11 cellular contexts compared by ENCODE assay signal in the genomic region with DNA sequence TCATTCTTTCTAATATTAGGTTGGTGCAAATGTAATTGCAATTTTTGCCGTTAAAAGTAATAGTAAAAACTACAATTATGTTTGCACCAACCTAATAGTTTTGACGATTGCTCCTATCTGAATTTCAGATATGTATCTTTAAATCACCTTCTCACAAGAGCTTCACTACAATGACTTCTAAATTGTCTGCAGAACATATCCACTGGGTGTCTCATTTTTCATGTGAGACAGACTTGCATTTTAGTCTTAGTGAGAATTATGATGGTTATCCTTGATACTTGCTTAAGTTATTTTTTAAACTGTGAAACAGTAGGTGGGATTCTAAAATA.
DNase-seq lines count a peak whose midpoint lies in the region; ATAC-seq and TF ChIP-seq lines count a peak whose summit lies in the region.
"Had no signal": no experiment of that assay in that cellular context is flagged by ENCODE, and none has a peak within 500 bp of the region (broad histone marks: within the 10 kb centered on the region; RNA-seq: fewer than 3 reads in every experiment).

No MANE protein-coding gene starts in this region.

- no peaks in the 10 kb centered on the region for H3K36me3 ChIP-seq in stomach
- no peaks in the 10 kb centered on the region for H3K36me3 ChIP-seq in OCI-LY7 (ENCODE audit: insufficient read depth, low read length)
- H3K36me3 ChIP-seq: vagina had no signal

- H3K27ac Mint-ChIP-seq in activated CD4-positive, alpha-beta T cell treated with anti-CD3 and anti-CD28 coated beads, Interleukin-2, amount 10 ng/mL, durations not matched to agents 7 days and 5 days = peak overlapping the region; percentile 85
- peak overlapping the region; percentile 48 for H3K27ac Mint-ChIP-seq in HFFc6
- H3K27ac Mint-ChIP-seq in natural killer cell treated with Interleukin-12 subunit alpha and Interleukin-12 subunit beta and Interleukin-15 and Interleukin-18, amount 100 ng/mL, for 72 hours = peak overlapping the region; percentile 15 to 45

- 64 to 94% (median 88%) methylated on average over 2 of the region's 2 CpGs for WGBS in stomach, 5 donors

- H3K4me2 ChIP-seq in OCI-LY7 (ENCODE audit: low read length) = no peak overlapping the region

- no peaks in the 10 kb centered on the region for H3K79me2 ChIP-seq in OCI-LY7 (ENCODE audit: insufficient read depth, low read depth, low read length)

- peaks cover 15% of the 10 kb centered on the region for H3K36me3 Mint-ChIP-seq in activated CD4-positive, alpha-beta T cell treated with anti-CD3 and anti-CD28 coated beads, Interleukin-2, amount 10 ng/mL, durations not matched to agents 7 days and 5 days (ENCODE audit: low read depth)
- peaks cover 4% of the 10 kb centered on the region; the same call in 1 of the 2 replicates for H3K36me3 Mint-ChIP-seq in HFFc6 (ENCODE audit: low read depth)
- H3K36me3 Mint-ChIP-seq in natural killer cell treated with Interleukin-12 subunit alpha and Interleukin-12 subunit beta and Interleukin-15 and Interleukin-18, amount 100 ng/mL, for 72 hours = no peaks in the 10 kb centered on the region

- H3K9me3 ChIP-seq in stomach = no peaks in the 10 kb centered on the region
- no peaks in the 10 kb centered on the region for H3K9me3 ChIP-seq in OCI-LY7 (ENCODE audit: low read length)
- H3K9me3 ChIP-seq: vagina had no signal

- no peaks in the 10 kb centered on the region for H3K27me3 Mint-ChIP-seq in activated CD4-positive, alpha-beta T cell treated with anti-CD3 and anti-CD28 coated beads, Interleukin-2, amount 10 ng/mL, durations not matched to agents 7 days and 5 days
- H3K27me3 Mint-ChIP-seq in HFFc6 (ENCODE audit: insufficient read depth) = no peaks in the 10 kb centered on the region
- no peaks in the 10 kb centered on the region for H3K27me3 Mint-ChIP-seq in natural killer cell treated with Interleukin-12 subunit alpha and Interleukin-12 subunit beta and Interleukin-15 and Interleukin-18, amount 100 ng/mL, for 72 hours
- H3K27me3 Mint-ChIP-seq: IgD-negative memory B cell had no signal

- CTCF ChIA-PET in activated CD4-positive, alpha-beta T cell treated with anti-CD3 and anti-CD28 coated beads, Interleukin-2, amount 10 ng/mL, durations not matched to agents 7 days and 5 days (lab: Charles Lee) = no interaction called here
- CTCF ChIA-PET in OCI-LY7 (lab: Charles Lee; ENCODE audit: unreplicated experiment) = no interaction called here

- no peak for TF ChIP-seq CTCF in HFFc6 (IDR thresholded peaks at IDR 0.05)
- no peak for TF ChIP-seq CTCF in stomach (IDR thresholded peaks at IDR 0.05)
- no peak for TF ChIP-seq CTCF in OCI-LY7 (conservative IDR thresholded peaks at IDR 0.05; ENCODE audit: low read length)

- peaks cover 0 to 26% (median 8%) of the 10 kb centered on the region in 4 donors for H3K4me1 ChIP-seq in stomach
- no peaks in the 10 kb centered on the region for H3K4me1 ChIP-seq in OCI-LY7 (ENCODE audit: insufficient read depth, low read length, poor library complexity, severe bottlenecking)

- no peak for TF ChIP-seq EP300 in stomach (IDR thresholded peaks at IDR 0.05)

- no peak for DNase-seq in activated CD4-positive, alpha-beta T cell treated with anti-CD3 and anti-CD28 coated beads, Interleukin-2, amount 10 ng/mL, durations not matched to agents 7 days and 5 days
- no peak for DNase-seq in activated CD4-positive, alpha-beta T cell treated with anti-CD3 and anti-CD28 coated beads, Interleukin-2, amount 50 U/mL, for 1 hour
- no peak for DNase-seq in HFFc6
- DNase-seq in natural killer cell treated with Interleukin-12 subunit alpha and Interleukin-12 subunit beta and Interleukin-15 and Interleukin-18, amount 100 ng/mL, for 72 hours (ENCODE audit: low spot score) = no peak
- DNase-seq in amygdala (lab: John Stamatoyannopoulos, UW) = no peak
- DNase-seq in stomach = no peak
- no peak for DNase-seq in OCI-LY7 (ENCODE audit: low spot score)
- DNase-seq: occipital lobe had no signal

- H3K27me3 ChIP-seq in stomach = no peaks in the 10 kb centered on the region
- H3K27me3 ChIP-seq: vagina had no signal

- no peaks in the 10 kb centered on the region for H3K9me2 ChIP-seq in OCI-LY7 (ENCODE audit: insufficient read depth, low read length)

- peaks cover 12% of the 10 kb centered on the region for H3K9me3 Mint-ChIP-seq in activated CD4-positive, alpha-beta T cell treated with anti-CD3 and anti-CD28 coated beads, Interleukin-2, amount 10 ng/mL, durations not matched to agents 7 days and 5 days
- no peaks in the 10 kb centered on the region for H3K9me3 Mint-ChIP-seq in HFFc6
- no peaks in the 10 kb centered on the region for H3K9me3 Mint-ChIP-seq in natural killer cell treated with Interleukin-12 subunit alpha and Interleukin-12 subunit beta and Interleukin-15 and Interleukin-18, amount 100 ng/mL, for 72 hours
- H3K9me3 Mint-ChIP-seq: IgD-negative memory B cell had no signal

- no peak for TF ChIP-seq POLR2A in stomach (IDR thresholded peaks at IDR 0.05)

- H3K27ac ChIP-seq in stomach (no peak overlapping the region), OCI-LY7 (ENCODE audit: low read depth, low read length, poor library complexity, severe bottlenecking) (no peak overlapping the region)
- H3K27ac ChIP-seq: vagina had no signal

- ATAC-seq in SK-N-SH treated with all-trans-retinoic acid at 6 μM for 48 hours = peak; percentile 4; the same call in 1 of the 3 replicates
- no peak for ATAC-seq in natural killer cell treated with Interleukin-12 subunit alpha and Interleukin-12 subunit beta and Interleukin-15 and Interleukin-18, amount 100 ng/mL, for 72 hours

- POLR2A ChIA-PET in activated CD4-positive, alpha-beta T cell treated with anti-CD3 and anti-CD28 coated beads, Interleukin-2, amount 10 ng/mL, durations not matched to agents 7 days and 5 days (lab: Charles Lee) = no interaction called here
- POLR2A ChIA-PET in OCI-LY7 (lab: Charles Lee) = interaction anchor here (0.7 to 1.1 kb wide), 4 partner anchors 10 to 1194 kb away, joined by 3 to 12 read pairs (median 3); no protein-coding TSS in a partner anchor

- H4K20me1 ChIP-seq in OCI-LY7 (ENCODE audit: insufficient read depth, low read length) = no peaks in the 10 kb centered on the region

- no TSS peak for BruUV-seq in OCI-LY7 (replicated peaks; lab: Mats Ljungman, UMichigan)

- H2AFZ ChIP-seq in OCI-LY7 (ENCODE audit: low read length) = no peak overlapping the region

- peaks cover 58% of the 10 kb centered on the region for H3K4me1 Mint-ChIP-seq in activated CD4-positive, alpha-beta T cell treated with anti-CD3 and anti-CD28 coated beads, Interleukin-2, amount 10 ng/mL, durations not matched to agents 7 days and 5 days
- peaks cover 71% of the 10 kb centered on the region for H3K4me1 Mint-ChIP-seq in HFFc6 (ENCODE audit: low read depth)
- H3K4me1 Mint-ChIP-seq in natural killer cell treated with Interleukin-12 subunit alpha and Interleukin-12 subunit beta and Interleukin-15 and Interleukin-18, amount 100 ng/mL, for 72 hours (ENCODE audit: low read depth in 2 of 2) = peaks cover 51 to 55% of the 10 kb centered on the region in 2 donors

- no peak overlapping the region for H3K4me3 Mint-ChIP-seq in activated CD4-positive, alpha-beta T cell treated with anti-CD3 and anti-CD28 coated beads, Interleukin-2, amount 10 ng/mL, durations not matched to agents 7 days and 5 days
- H3K4me3 Mint-ChIP-seq in HFFc6 = peak overlapping the region; percentile 58
- H3K4me3 Mint-ChIP-seq in natural killer cell treated with Interleukin-12 subunit alpha and Interleukin-12 subunit beta and Interleukin-15 and Interleukin-18, amount 100 ng/mL, for 72 hours = peak overlapping the region; percentile 65

- intact Hi-C loops in stomach (cut with DNase I; ENCODE audit: low total_unique reads) (no loop called here), OCI-LY7 (cut with micrococcal nuclease; ENCODE audit: unreplicated experiment) (no loop called here)

- no peak overlapping the region for H3K4me3 ChIP-seq in stomach
- H3K4me3 ChIP-seq in OCI-LY7 (ENCODE audit: low read depth, low read length, poor library complexity, severe bottlenecking) = no peak overlapping the region
- H3K4me3 ChIP-seq: vagina had no signal

TF ChIP-seq in SK-N-SH treated with all-trans-retinoic acid at 6 μM for 48 hours, 23 proteins besides CTCF, POLR2A, EP300 and RAD21 (continues in another document):
- TF ChIP-seq BACH2 (CRISPR knock-in tag; IDR thresholded peaks at IDR 0.05; ENCODE audit: borderline replicate concordance) = no peak
- no peak for TF ChIP-seq SNAI2 (CRISPR knock-in tag; IDR thresholded peaks at IDR 0.05)
- TF ChIP-seq ESRRG (CRISPR knock-in tag; IDR thresholded peaks at IDR 0.05) = no peak
- no peak for TF ChIP-seq GLIS3 (CRISPR knock-in tag; IDR thresholded peaks at IDR 0.05)
- no peak for TF ChIP-seq ARNTL (CRISPR knock-in tag; IDR thresholded peaks at IDR 0.05; ENCODE audit: borderline replicate concordance, low read depth)
- no peak for TF ChIP-seq PPARA (CRISPR knock-in tag; IDR thresholded peaks at IDR 0.05; ENCODE audit: borderline replicate concordance)
- TF ChIP-seq, protein P1, sequence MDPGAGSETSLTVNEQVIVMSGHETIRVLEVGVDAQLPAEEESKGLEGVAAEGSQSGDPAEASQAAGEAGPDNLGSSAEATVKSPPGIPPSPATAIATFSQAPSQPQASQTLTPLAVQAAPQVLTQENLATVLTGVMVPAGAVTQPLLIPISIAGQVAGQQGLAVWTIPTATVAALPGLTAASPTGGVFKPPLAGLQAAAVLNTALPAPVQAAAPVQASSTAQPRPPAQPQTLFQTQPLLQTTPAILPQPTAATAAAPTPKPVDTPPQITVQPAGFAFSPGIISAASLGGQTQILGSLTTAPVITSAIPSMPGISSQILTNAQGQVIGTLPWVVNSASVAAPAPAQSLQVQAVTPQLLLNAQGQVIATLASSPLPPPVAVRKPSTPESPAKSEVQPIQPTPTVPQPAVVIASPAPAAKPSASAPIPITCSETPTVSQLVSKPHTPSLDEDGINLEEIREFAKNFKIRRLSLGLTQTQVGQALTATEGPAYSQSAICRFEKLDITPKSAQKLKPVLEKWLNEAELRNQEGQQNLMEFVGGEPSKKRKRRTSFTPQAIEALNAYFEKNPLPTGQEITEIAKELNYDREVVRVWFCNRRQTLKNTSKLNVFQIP (CRISPR knock-in tag; IDR thresholded peaks at IDR 0.05; ENCODE audit: borderline replicate concordance, low read depth) = no peak
- no peak for TF ChIP-seq RARB (CRISPR knock-in tag; IDR thresholded peaks at IDR 0.05)
- no peak for TF ChIP-seq ZNF565 (CRISPR knock-in tag; conservative IDR thresholded peaks at IDR 0.05; ENCODE audit: low read depth)
- no peak for TF ChIP-seq CREB5 (CRISPR knock-in tag; IDR thresholded peaks at IDR 0.05; ENCODE audit: low read depth)
- no peak for TF ChIP-seq ISL1 (CRISPR knock-in tag; IDR thresholded peaks at IDR 0.05)

Comparison
In these comparisons a context has a peak if more than half of its experiments do, and no peak if none do; other contexts are left out.
1. H3K27ac Mint-ChIP-seq: peak in every context shown above with its lines; median percentile 85 in activated CD4-positive, alpha-beta T cell treated with anti-CD3 and anti-CD28 coated beads, Interleukin-2, amount 10 ng/mL, durations not matched to agents 7 days and 5 days; 48 in HFFc6; 30 in natural killer cell treated with Interleukin-12 subunit alpha and Interleukin-12 subunit beta and Interleukin-15 and Interleukin-18, amount 100 ng/mL, for 72 hours.